Comparison of ENCODE assay signal across 8 cellular contexts in genomic region chr10:100607439-100607838, GRCh38.
"Had no signal": no experiment of that assay in that cellular context is flagged by ENCODE, and none has a peak within 500 bp of the region (broad histone marks: within the 10 kb centered on the region; RNA-seq: fewer than 3 reads in every experiment).

No MANE protein-coding gene starts in this region.

- DNase-seq: H9, HCEC 1CT, HFFc6, KBM-7 had no signal

- H3K27ac Mint-ChIP-seq: GM23338, H9, HFFc6, IgD-negative memory B cell had no signal

- H3K4me3 Mint-ChIP-seq: GM23338, H9, HFFc6, IgD-negative memory B cell had no signal

- ATAC-seq: GM23338, HepG2 had no signal

- H3K27ac ChIP-seq: HL-60 had no signal

- H3K9me3 Mint-ChIP-seq: HFFc6 had no signal

- H3K4me1 Mint-ChIP-seq: GM23338, H9, IgD-negative memory B cell had no signal
